19 cellular contexts compared by ENCODE assay signal in genomic region chr12:6390084-6390799, GRCh38. TPM values are rescaled to one million over a fixed set of nuclear protein-coding genes. Genes with fewer than 3 reads are reported as not detected.
A peak's percentile ranks its signal among the peaks of the same experiment; 100 is the strongest.
DNase-seq lines count a peak whose midpoint lies in the region; ATAC-seq lines count a peak whose summit lies in the region.
"Had no signal": no experiment of that assay in that cellular context is flagged by ENCODE, and none has a peak within 500 bp of the region (broad histone marks: within the 10 kb centered on the region; RNA-seq: fewer than 3 reads in every experiment).

No MANE protein-coding gene starts in this region.

- H4K8ac ChIP-seq in mesenchymal stem cell (ENCODE audit: low read length), result peak overlapping the region; percentile 50

- no peak overlapping the region for H3K18ac ChIP-seq in mesenchymal stem cell (ENCODE audit: low read depth in 1 of 2, low read length in 2 of 2)

- H3K4me2 ChIP-seq in mesenchymal stem cell (ENCODE audit: low read length, poor library complexity, severe bottlenecking), result no peak overlapping the region

- H2BK120ac ChIP-seq in mesenchymal stem cell (ENCODE audit: low read depth, low read length), result no peak overlapping the region

- no peaks in the 10 kb centered on the region for H3K4me1 Mint-ChIP-seq in stimulated activated naive CD8-positive, alpha-beta T cell treated with anti-CD3 and anti-CD28 coated beads, Interleukin-15, amount 100 ng/mL, for 72 hours
- H3K4me1 Mint-ChIP-seq: activated naive CD8-positive, alpha-beta T cell treated with anti-CD3 and anti-CD28 coated beads for 36 hours had no signal

- H3K9me3 Mint-ChIP-seq in stimulated activated naive CD8-positive, alpha-beta T cell treated with anti-CD3 and anti-CD28 coated beads, Interleukin-15, amount 100 ng/mL, for 72 hours, result no peaks in the 10 kb centered on the region
- H3K9me3 Mint-ChIP-seq: activated naive CD8-positive, alpha-beta T cell treated with anti-CD3 and anti-CD28 coated beads for 36 hours; activated T-helper 1 cell treated with anti-CD3 and anti-CD28 coated beads, Interleukin-12 subunit alpha, Interleukin-12 subunit beta, Interleukin-2, Interleukin-4 antibody, amounts not matched to agents 30 ng/mL and 10 ng/mL and 1 ng/mL, durations not matched to agents 14 hours and 24 hours and 36 hours had no signal

- no peak overlapping the region for H2AFZ ChIP-seq in mesenchymal stem cell (ENCODE audit: low read depth, low read length)
- H2AFZ ChIP-seq: GM23248 had no signal

- H3K27me3 ChIP-seq in mesenchymal stem cell (ENCODE audit: control insufficient read depth in 1 of 2, insufficient read depth in 1 of 2, low read length in 2 of 2), result no peaks in the 10 kb centered on the region
- H3K27me3 ChIP-seq in effector memory CD4-positive, alpha-beta T cell (replicated peaks; ENCODE audit: control insufficient read depth, insufficient read depth, low read length, poor library complexity, severe bottlenecking), result no peaks in the 10 kb centered on the region
- H3K27me3 ChIP-seq: pancreas, vagina had no signal

- no peak overlapping the region for H3K23ac ChIP-seq in mesenchymal stem cell (ENCODE audit: low read length in 2 of 2)

- H3K27ac Mint-ChIP-seq in stimulated activated naive CD8-positive, alpha-beta T cell treated with anti-CD3 and anti-CD28 coated beads, Interleukin-15, amount 100 ng/mL, for 72 hours, result no peak overlapping the region
- H3K27ac Mint-ChIP-seq: activated naive CD8-positive, alpha-beta T cell treated with anti-CD3 and anti-CD28 coated beads for 36 hours; activated T-helper 1 cell treated with anti-CD3 and anti-CD28 coated beads, Interleukin-12 subunit alpha, Interleukin-12 subunit beta, Interleukin-2, Interleukin-4 antibody, amounts not matched to agents 30 ng/mL and 10 ng/mL and 1 ng/mL, durations not matched to agents 14 hours and 24 hours and 36 hours had no signal

- H3K4ac ChIP-seq in mesenchymal stem cell (ENCODE audit: low read depth in 1 of 2, low read length in 2 of 2), result no peak overlapping the region

- no peak overlapping the region for H3K4me3 Mint-ChIP-seq in stimulated activated naive CD8-positive, alpha-beta T cell treated with anti-CD3 and anti-CD28 coated beads, Interleukin-15, amount 100 ng/mL, for 72 hours
- H3K4me3 Mint-ChIP-seq: activated naive CD8-positive, alpha-beta T cell treated with anti-CD3 and anti-CD28 coated beads for 36 hours; activated T-helper 1 cell treated with anti-CD3 and anti-CD28 coated beads, Interleukin-12 subunit alpha, Interleukin-12 subunit beta, Interleukin-2, Interleukin-4 antibody, amounts not matched to agents 30 ng/mL and 10 ng/mL and 1 ng/mL, durations not matched to agents 14 hours and 24 hours and 36 hours had no signal

- H3K14ac ChIP-seq in mesenchymal stem cell (ENCODE audit: low read length in 2 of 2), result no peak overlapping the region

- no peak for DNase-seq in stimulated activated naive CD8-positive, alpha-beta T cell treated with anti-CD3 and anti-CD28 coated beads, Interleukin-15, amount 100 ng/mL, for 72 hours
- DNase-seq in stimulated activated naive CD8-positive, alpha-beta T cell treated with anti-CD3 and anti-CD28 coated beads, Interleukin-15, Interleukin-2, amounts not matched to agents 100 U/mL and 50 U/mL, for 24 hours, result no peak
- DNase-seq in mesenchymal stem cell (no peak), GF-D8 (lab: John Stamatoyannopoulos, UW) (no peak)
- DNase-seq in effector memory CD4-positive, alpha-beta T cell, result no peak
- DNase-seq: activated naive CD8-positive, alpha-beta T cell treated with anti-CD3 and anti-CD28 coated beads for 36 hours; DMS 273 treated with DMSO at 0.1 percent for 48 hours; GDM1; GM23248; NCI-H1105; NCI-H524 treated with DMSO at 0.1 percent for 48 hours had no signal

- peaks cover 3% of the 10 kb centered on the region for H3K4me1 ChIP-seq in mesenchymal stem cell (ENCODE audit: control insufficient read depth, insufficient read depth, low read depth, low read length)
- no peaks in the 10 kb centered on the region for H3K4me1 ChIP-seq in effector memory CD4-positive, alpha-beta T cell (ENCODE audit: control insufficient read depth, insufficient read depth, low read length, poor library complexity, severe bottlenecking)

- H3K9me3 ChIP-seq in mesenchymal stem cell (ENCODE audit: control insufficient read depth, low read length), result no peaks in the 10 kb centered on the region
- no peaks in the 10 kb centered on the region for H3K9me3 ChIP-seq in effector memory CD4-positive, alpha-beta T cell (ENCODE audit: control insufficient read depth, low read length)
- H3K9me3 ChIP-seq: pancreas, vagina had no signal

- ATAC-seq in stimulated activated naive CD8-positive, alpha-beta T cell treated with anti-CD3 and anti-CD28 coated beads, Interleukin-15, amount 100 ng/mL, for 72 hours, result peak; percentile 40
- ATAC-seq in stimulated activated naive CD8-positive, alpha-beta T cell treated with anti-CD3 and anti-CD28 coated beads, Interleukin-15, Interleukin-2, amounts not matched to agents 100 U/mL and 50 U/mL, for 24 hours, result no peak
- no peak for ATAC-seq in HG02870 (IDR thresholded peaks at IDR 0.05; ENCODE audit: unreplicated experiment)
- ATAC-seq: GM12878 had no signal

- H3K79me1 ChIP-seq in mesenchymal stem cell (replicated peaks; ENCODE audit: low read length, poor library complexity, severe bottlenecking), result no peaks in the 10 kb centered on the region

- H2BK15ac ChIP-seq in mesenchymal stem cell (ENCODE audit: low read depth, poor library complexity, severe bottlenecking), result peak overlapping the region; percentile 17

- no peak overlapping the region for H3K27ac ChIP-seq in mesenchymal stem cell (ENCODE audit: low read length, poor library complexity, severe bottlenecking)
- no peak overlapping the region for H3K27ac ChIP-seq in effector memory CD4-positive, alpha-beta T cell (ENCODE audit: insufficient read depth, low read length, poor library complexity, severe bottlenecking)
- H3K27ac ChIP-seq: C4-2B, GM23248, pancreas, vagina had no signal

- no peak overlapping the region for H2AK5ac ChIP-seq in mesenchymal stem cell (ENCODE audit: low read length, severe bottlenecking)

- WGBS in mesenchymal stem cell, result 96% methylated on average over 14 of the region's 15 CpGs

- no peak overlapping the region for H2BK12ac ChIP-seq in mesenchymal stem cell (ENCODE audit: low read length in 2 of 2)

- no peak overlapping the region for H2BK5ac ChIP-seq in mesenchymal stem cell (ENCODE audit: low read depth, low read length, poor library complexity, severe bottlenecking)

- peaks cover under 1% of the 10 kb centered on the region for H3K27me3 Mint-ChIP-seq in stimulated activated naive CD8-positive, alpha-beta T cell treated with anti-CD3 and anti-CD28 coated beads, Interleukin-15, amount 100 ng/mL, for 72 hours
- H3K27me3 Mint-ChIP-seq: activated naive CD8-positive, alpha-beta T cell treated with anti-CD3 and anti-CD28 coated beads for 36 hours had no signal

- H3K4me3 ChIP-seq in mesenchymal stem cell (ENCODE audit: insufficient read depth in 1 of 2, low read depth in 1 of 2, low read length in 2 of 2), result no peak overlapping the region
- no peak overlapping the region for H3K4me3 ChIP-seq in effector memory CD4-positive, alpha-beta T cell (ENCODE audit: insufficient read depth, low read depth, low read length, poor library complexity, severe bottlenecking)
- H3K4me3 ChIP-seq: GM12878, GM23248, lung, pancreas, vagina had no signal

- no peak overlapping the region for H4K91ac ChIP-seq in mesenchymal stem cell (ENCODE audit: low read length)

- peaks cover 0 to 93% of the 10 kb centered on the region in 2 experiments for H3K36me3 ChIP-seq in mesenchymal stem cell (ENCODE audit: control insufficient read depth in 1 of 2, insufficient read depth in 2 of 2, low read depth in 1 of 2, low read length in 2 of 2)
- no peaks in the 10 kb centered on the region for H3K36me3 ChIP-seq in effector memory CD4-positive, alpha-beta T cell (ENCODE audit: control insufficient read depth, insufficient read depth, low read length)

- no peak overlapping the region for H3K9ac ChIP-seq in mesenchymal stem cell (ENCODE audit: low read length)
- H3K9ac ChIP-seq: GM23248 had no signal

RNA-seq across cellular contexts. Expression of gene LTBR, which starts 6.3 kb away (rescaled TPM):
- 262 TPM for polyA plus RNA-seq in mesenchymal stem cell (2013, experiment 1 of 2)
- 265 TPM for polyA plus RNA-seq in mesenchymal stem cell (2013, experiment 2 of 2)

RNA-seq across cellular contexts. Expression of gene SCNN1A, which starts 14.9 kb away (rescaled TPM):
- 1.7 TPM for polyA plus RNA-seq in mesenchymal stem cell (2013, experiment 1 of 2)
- 1.3 TPM for polyA plus RNA-seq in mesenchymal stem cell (2013, experiment 2 of 2)

RNA-seq across cellular contexts. Expression of gene TNFRSF1A, which starts 48.4 kb away (rescaled TPM):
- 307 TPM for polyA plus RNA-seq in mesenchymal stem cell (2013, experiment 1 of 2)
- 298 TPM for polyA plus RNA-seq in mesenchymal stem cell (2013, experiment 2 of 2)

RNA-seq across cellular contexts. Expression of gene CD27, which starts 54.5 kb away (rescaled TPM):
- polyA plus RNA-seq in mesenchymal stem cell (2013, experiment 1 of 2), result not detected
- not detected for polyA plus RNA-seq in mesenchymal stem cell (2013, experiment 2 of 2)
- polyA plus RNA-seq: endothelial cell of umbilical vein had no signal
